In the genomic region with DNA sequence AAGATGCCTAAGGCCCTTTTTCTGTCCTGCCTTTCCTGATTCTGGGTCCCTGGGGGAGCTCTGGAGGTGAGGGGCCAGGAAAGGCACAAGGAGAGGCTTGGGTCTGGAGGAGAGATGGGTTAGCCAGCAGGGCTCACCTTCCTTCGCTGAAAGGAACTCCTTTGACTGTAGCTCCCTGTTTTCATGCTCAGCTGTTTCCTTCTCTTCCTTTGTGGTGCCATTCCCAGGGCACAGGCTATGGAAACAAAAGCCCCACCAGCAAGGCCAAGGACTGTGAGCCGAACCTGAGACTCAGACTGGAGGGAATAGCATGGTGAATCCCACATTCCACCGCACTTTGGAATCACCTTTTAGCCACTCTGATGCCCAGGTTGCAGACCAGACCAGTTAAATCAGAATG, we compare ENCODE assay signal across 27 cellular contexts. TPM values are rescaled to one million over a fixed set of nuclear protein-coding genes. Genes with fewer than 3 reads are reported as not detected.
DNase-seq lines count a peak whose midpoint lies in the region; ATAC-seq and TF ChIP-seq lines count a peak whose summit lies in the region.
"Had no signal": no experiment of that assay in that cellular context is flagged by ENCODE, and none has a peak within 500 bp of the region (broad histone marks: within the 10 kb centered on the region; RNA-seq: fewer than 3 reads in every experiment).

No MANE protein-coding gene starts in this region.

- no peaks in the 10 kb centered on the region for H4K20me1 ChIP-seq in mammary epithelial cell (ENCODE audit: insufficient read depth, low read length)

- BruUV-seq in MCF 10A (replicated peaks; lab: Mats Ljungman, UMichigan) (no TSS peak), mammary epithelial cell (replicated peaks; lab: Mats Ljungman, UMichigan) (no TSS peak)

- H3K36me3 ChIP-seq in mammary epithelial cell (ENCODE audit: insufficient read depth, low read length), result peaks cover 26% of the 10 kb centered on the region
- peaks cover 21% of the 10 kb centered on the region for H3K36me3 ChIP-seq in breast epithelium
- H3K36me3 ChIP-seq: SJCRH30 had no signal

- no peak overlapping the region for H3K4me3 ChIP-seq in mammary epithelial cell (replicated peaks in 1 of 3; ENCODE audit: insufficient read depth in 1 of 3, low read depth in 2 of 3, low read length in 3 of 3)
- H3K4me3 ChIP-seq in breast epithelium, result no peak overlapping the region
- H3K4me3 ChIP-seq: K562, Peyer's patch, SJCRH30 had no signal

- WGBS in mammary epithelial cell (ENCODE audit: low coverage, missing lambda C conversion rate), result 100% methylated on average over 3 of the region's 3 CpGs

- peaks cover 11% of the 10 kb centered on the region for H3K4me1 Mint-ChIP-seq in MCF 10A (ENCODE audit: insufficient read depth, unreplicated experiment)

- TF ChIP-seq CTCF in MCF 10A (IDR thresholded peaks at IDR 0.05; ENCODE audit: unreplicated experiment) (no peak), mammary epithelial cell (conservative IDR thresholded peaks at IDR 0.05 in 1 of 2, IDR thresholded peaks at IDR 0.05 in 1 of 2; ENCODE audit: extremely low read depth in 1 of 2, insufficient read depth in 1 of 2, low read depth in 1 of 2, low read length in 2 of 2) (no peak), breast epithelium (IDR thresholded peaks at IDR 0.05) (no peak)

- peak overlapping the region; percentile 76 for H3K27ac Mint-ChIP-seq in MCF 10A (ENCODE audit: low read depth, unreplicated experiment)

- dilution Hi-C loops in mammary epithelial cell (cut with HindIII; ENCODE audit: low sequenced_read_pairs), result no loop called here

- in situ Hi-C loops in mammary epithelial cell (cut with MboI; ENCODE audit: low sequenced_read_pairs in 2 of 2), result no loop called here

- no peak for TF ChIP-seq POLR2A in breast epithelium (IDR thresholded peaks at IDR 0.05)

- peaks cover 76% of the 10 kb centered on the region for H3K36me3 Mint-ChIP-seq in MCF 10A (ENCODE audit: insufficient read depth, unreplicated experiment)

- no peak overlapping the region for H3K4me2 ChIP-seq in mammary epithelial cell (ENCODE audit: insufficient read depth, low read depth, low read length)

- POLR2A ChIA-PET in MCF 10A (lab: Yijun Ruan, JAX), result interaction anchor here (1.2 kb wide), 1 partner anchor 15 kb away, joined by 4 read pairs; no protein-coding TSS in a partner anchor

- ATAC-seq in GM21717 (IDR thresholded peaks at IDR 0.05; ENCODE audit: unreplicated experiment), result no peak
- no peak for ATAC-seq in HG03039 (IDR thresholded peaks at IDR 0.05; ENCODE audit: unreplicated experiment)
- ATAC-seq: HepG2, K562 had no signal

- H3K9me3 Mint-ChIP-seq in MCF 10A (ENCODE audit: unreplicated experiment), result no peaks in the 10 kb centered on the region
- H3K9me3 Mint-ChIP-seq: CD8-positive, alpha-beta memory T cell had no signal

- H3K27ac ChIP-seq in mammary epithelial cell (ENCODE audit: insufficient read depth, low read depth, low read length) (no peak overlapping the region), breast epithelium (peak overlapping the region; percentile 42 to 61)
- H3K27ac ChIP-seq: HL-60, Peyer's patch, SJCRH30 had no signal

- no peak overlapping the region for H2AFZ ChIP-seq in mammary epithelial cell (ENCODE audit: low read depth, low read length)

- H3K9me3 ChIP-seq in mammary epithelial cell (replicated peaks; ENCODE audit: insufficient read depth, low read length) (no peaks in the 10 kb centered on the region), breast epithelium (no peaks in the 10 kb centered on the region)
- H3K9me3 ChIP-seq: Peyer's patch, SJCRH30 had no signal

- H3K27me3 ChIP-seq in mammary epithelial cell (ENCODE audit: insufficient read depth, low read length), result no peaks in the 10 kb centered on the region
- no peaks in the 10 kb centered on the region for H3K27me3 ChIP-seq in breast epithelium
- H3K27me3 ChIP-seq: Peyer's patch had no signal

- intact Hi-C loops in MCF 10A (cut with micrococcal nuclease) (no loop called here), mammary epithelial cell (cut with micrococcal nuclease) (no loop called here), breast epithelium (cut with DNase I; ENCODE audit: low total_unique reads) (no loop called here)

- peaks cover 8% of the 10 kb centered on the region for H3K79me2 ChIP-seq in mammary epithelial cell (ENCODE audit: insufficient read depth, low read length)

- DNase-seq in MCF 10A (ENCODE audit: unreplicated experiment), result no peak
- DNase-seq in mammary epithelial cell, result no peak
- DNase-seq in breast epithelium (ENCODE audit: low spot score in 2 of 2), result no peak
- peak; percentile 55 for DNase-seq in pulmonary artery endothelial cell (ENCODE audit: low read depth, low spot score)
- DNase-seq in D341Med (ENCODE audit: low spot score), result no peak
- DNase-seq: AML-193; C1 segment of cervical spinal cord; CD8-positive, alpha-beta memory T cell; DMS53; GDM1; H7; NCI-H1105; NCI-H146; NCI-H2029; NCI-H524 treated with DMSO at 0.1 percent for 48 hours; NCI-H82; Peyer's patch; SJCRH30 had no signal

- CTCF ChIA-PET in MCF 10A (lab: Yijun Ruan, JAX) (interaction anchor here (1.0 to 1.8 kb wide), 2 partner anchors 11 to 111 kb away, joined by 6 to 7 read pairs; no protein-coding TSS in a partner anchor), mammary epithelial cell (lab: Charles Lee; ENCODE audit: low non-redundant PET) (no interaction called here)

- no peak overlapping the region for H3K9ac ChIP-seq in mammary epithelial cell (ENCODE audit: insufficient read depth, low read length)

- H3K4me3 Mint-ChIP-seq in MCF 10A (ENCODE audit: unreplicated experiment), result no peak overlapping the region
- H3K4me3 Mint-ChIP-seq: CD8-positive, alpha-beta memory T cell had no signal

- H3K27me3 Mint-ChIP-seq in MCF 10A (ENCODE audit: insufficient read depth, unreplicated experiment), result no peaks in the 10 kb centered on the region
- H3K27me3 Mint-ChIP-seq: CD8-positive, alpha-beta memory T cell had no signal

- H3K4me1 ChIP-seq in mammary epithelial cell (ENCODE audit: insufficient read depth, low read length) (no peaks in the 10 kb centered on the region), breast epithelium (no peaks in the 10 kb centered on the region)
- H3K4me1 ChIP-seq: Peyer's patch, SJCRH30 had no signal

RNA-seq across cellular contexts. Expression of a gene that starts 10.5 kb away (rescaled TPM):
- total RNA-seq in MCF 10A (2022) (96.6 and 112 TPM in 2 replicates), mammary epithelial cell (10 to 100 TPM; 22.7 to 27.6 TPM), breast epithelium (100 to 1,000 TPM; 104 to 130 (median 105) TPM), pulmonary artery endothelial cell (48.0 and 74.0 TPM in 2 replicates)
- 105 TPM for polyA plus RNA-seq in mammary epithelial cell
- 69.4 TPM for polyA minus RNA-seq in mammary epithelial cell
- total RNA-seq: HepG2, HT-29 had no signal

RNA-seq across cellular contexts. Expression of a gene that starts 26.0 kb away (rescaled TPM):
- 0.25 TPM in 1 of 2 replicates, not detected in the other for total RNA-seq in MCF 10A (2022)
- not detected for total RNA-seq in mammary epithelial cell
- not detected for polyA plus RNA-seq in mammary epithelial cell
- not detected for polyA minus RNA-seq in mammary epithelial cell
- 1 to 10 TPM in 1 of 3 donors, not detected in 2; 1.1 TPM for total RNA-seq in breast epithelium
- total RNA-seq in pulmonary artery endothelial cell, result 0.40 TPM in 1 of 2 replicates, not detected in the other
- total RNA-seq: A172, H7, HepG2, HT-29, Peyer's patch, SJCRH30 had no signal
- polyA plus RNA-seq: AG04450; CD8-positive, alpha-beta memory T cell; HepG2 had no signal

RNA-seq across cellular contexts. Expression of a gene that starts 35.5 kb away (rescaled TPM):
- not detected in 2 replicates for total RNA-seq in MCF 10A (2022)
- not detected for total RNA-seq in mammary epithelial cell
- polyA plus RNA-seq in mammary epithelial cell, result not detected
- not detected for polyA minus RNA-seq in mammary epithelial cell
- total RNA-seq in breast epithelium, result not detected
- total RNA-seq in pulmonary artery endothelial cell, result not detected in 2 replicates
- total RNA-seq: A172; CD8-positive, alpha-beta memory T cell; H7; HepG2; HT-29; OCI-LY7; Peyer's patch; SJCRH30 had no signal
- polyA plus RNA-seq: AG04450; CD8-positive, alpha-beta memory T cell; HepG2 had no signal

RNA-seq across cellular contexts. Expression of a gene that starts 43.9 kb away (rescaled TPM):
- total RNA-seq in MCF 10A (2022), result 2.0 and 3.2 TPM in 2 replicates
- under 1 TPM; 0.31 to 0.33 TPM for total RNA-seq in mammary epithelial cell
- polyA plus RNA-seq in mammary epithelial cell, result 0.06 TPM
- 0.21 TPM for polyA minus RNA-seq in mammary epithelial cell
- total RNA-seq in breast epithelium, result 1 to 10 TPM in 2 of 3 donors, under 1 TPM in 1; 0.32 to 2.3 (median 1.8) TPM
- 0.07 TPM in 2 replicates for total RNA-seq in pulmonary artery endothelial cell
